18 cellular contexts compared by ENCODE assay signal in genomic region chr7:130372402-130372801, GRCh38. TPM values are rescaled to one million over a fixed set of nuclear protein-coding genes. Genes with fewer than 3 reads are reported as not detected.
DNase-seq lines count a peak whose midpoint lies in the region; ATAC-seq, FAIRE-seq and TF ChIP-seq lines count a peak whose summit lies in the region.
"Had no signal": no experiment of that assay in that cellular context is flagged by ENCODE, and none has a peak within 500 bp of the region (broad histone marks: within the 10 kb centered on the region; RNA-seq: fewer than 3 reads in every experiment).

No MANE protein-coding gene starts in this region.

- H3K27ac ChIP-seq in right atrium auricular region: peak overlapping the region; percentile 71 to 78
- peak overlapping the region; percentile 94 for H3K27ac ChIP-seq in keratinocyte (ENCODE audit: control insufficient read depth, insufficient read depth, low read length)
- H3K27ac ChIP-seq in prostate gland: peak overlapping the region; percentile 82 to 85
- H3K27ac ChIP-seq: PC-9 had no signal

- TF ChIP-seq POLR2A in prostate gland (IDR thresholded peaks at IDR 0.05): no peak

- H3K9me3 ChIP-seq in right atrium auricular region (no peaks in the 10 kb centered on the region), keratinocyte (ENCODE audit: control insufficient read depth, low read depth, low read length) (peaks cover 6% of the 10 kb centered on the region), prostate gland (no peaks in the 10 kb centered on the region)
- H3K9me3 ChIP-seq: MG63 had no signal

- ATAC-seq in left cardiac atrium: no peak
- ATAC-seq: activated CD8-positive, alpha-beta T cell treated with anti-CD3 and anti-CD28 coated beads for 36 hours; activated naive CD4-positive, alpha-beta T cell treated with anti-CD3 and anti-CD28 coated beads, Interleukin-2, amount 50 U/mL, for 72 hours had no signal

- dilution Hi-C loops in keratinocyte (cut with MboI; ENCODE audit: extremely low pct_ligation_motif_present, low sequenced_read_pairs): no loop called here

- H3K79me2 ChIP-seq in keratinocyte (ENCODE audit: control insufficient read depth, insufficient read depth, low read length): no peaks in the 10 kb centered on the region

- no peak for TF ChIP-seq CTCF in right atrium auricular region (IDR thresholded peaks at IDR 0.05)
- TF ChIP-seq CTCF in keratinocyte (optimal IDR thresholded peaks at IDR 0.05 in 1 of 3, IDR thresholded peaks at IDR 0.05 in 1 of 3, conservative IDR thresholded peaks at IDR 0.05 in 1 of 3; ENCODE audit: extremely low read depth in 1 of 3, insufficient read depth in 2 of 3, low read length in 3 of 3): no peak
- no peak for TF ChIP-seq CTCF in prostate gland (IDR thresholded peaks at IDR 0.05)

- DNase-seq in right atrium auricular region (ENCODE audit: low spot score) (no peak), left cardiac atrium (no peak), keratinocyte (ENCODE audit: low read depth, low spot score) (no peak), prostate gland (ENCODE audit: low spot score) (no peak), C1 segment of cervical spinal cord (lab: John Stamatoyannopoulos, UW) (no peak), iPS-NIHi11 (ENCODE audit: low spot score) (no peak), NCI-H526 (lab: John Stamatoyannopoulos, UW) (no peak), T-helper 2 cell (no peak)
- DNase-seq: activated CD8-positive, alpha-beta T cell treated with anti-CD3 and anti-CD28 coated beads for 36 hours; dorsolateral prefrontal cortex; MG63; PC-9; T1000 had no signal

- no peaks in the 10 kb centered on the region for H3K9me1 ChIP-seq in keratinocyte (ENCODE audit: control insufficient read depth, extremely low read depth, insufficient read depth, low read length)

- H3K4me1 ChIP-seq in right atrium auricular region (peaks cover 0 to 39% of the 10 kb centered on the region in 2 donors), keratinocyte (ENCODE audit: control insufficient read depth, extremely low read depth, insufficient read depth, low read length) (peaks cover 54% of the 10 kb centered on the region), prostate gland (replicated peaks) (peaks cover 16% of the 10 kb centered on the region)

- H2AFZ ChIP-seq in keratinocyte (ENCODE audit: control insufficient read depth, low read length): no peak overlapping the region
- H2AFZ ChIP-seq: PC-9 had no signal

- no peaks in the 10 kb centered on the region for H3K27me3 ChIP-seq in right atrium auricular region
- H3K27me3 ChIP-seq in keratinocyte (ENCODE audit: control insufficient read depth, extremely low read depth, insufficient read depth, low read length): no peaks in the 10 kb centered on the region
- H3K27me3 ChIP-seq in prostate gland (replicated peaks; ENCODE audit: insufficient read depth): no peaks in the 10 kb centered on the region
- H3K27me3 ChIP-seq: dorsolateral prefrontal cortex, MG63, tibial nerve had no signal

- no peak overlapping the region for H3K4me2 ChIP-seq in keratinocyte (ENCODE audit: control insufficient read depth, extremely low read depth, insufficient read depth, low read depth, low read length)
- H3K4me2 ChIP-seq: PC-9 had no signal

- H3K4me3 ChIP-seq in right atrium auricular region (no peak overlapping the region), keratinocyte (ENCODE audit: control insufficient read depth in 2 of 3, extremely low read depth in 1 of 3, insufficient read depth in 2 of 3, low read depth in 1 of 3, low read length in 3 of 3) (no peak overlapping the region), prostate gland (no peak overlapping the region)
- H3K4me3 ChIP-seq: dorsolateral prefrontal cortex, MG63, PC-9, tibial nerve had no signal

- no peaks in the 10 kb centered on the region for H4K20me1 ChIP-seq in keratinocyte (ENCODE audit: control insufficient read depth, extremely low read depth, insufficient read depth, low read length)

- H3K36me3 ChIP-seq in right atrium auricular region: no peaks in the 10 kb centered on the region
- H3K36me3 ChIP-seq in keratinocyte (ENCODE audit: control insufficient read depth in 2 of 2, extremely low read depth in 1 of 2, insufficient read depth in 2 of 2, low read length in 2 of 2): no peaks in the 10 kb centered on the region
- H3K36me3 ChIP-seq in prostate gland: no peaks in the 10 kb centered on the region
- H3K36me3 ChIP-seq: MG63, tibial nerve had no signal

- H3K9ac ChIP-seq in keratinocyte (ENCODE audit: control insufficient read depth, extremely low read depth, insufficient read depth, low read length): peak overlapping the region; percentile 82

- intact Hi-C loops in left cardiac atrium (cut with DNase I) (no loop called here), prostate gland (cut with DNase I) (no loop called here)

- 94% methylated on average over 6 of the region's 6 CpGs for WGBS in prostate gland

- FAIRE-seq in keratinocyte (lab: Jason Lieb, UNC): no peak
- FAIRE-seq: D721Med, frontal cortex had no signal

RNA-seq across cellular contexts. Expression of gene CPA1, which starts 7.9 kb away (rescaled TPM):
- not detected for total RNA-seq in right atrium auricular region
- total RNA-seq in left cardiac atrium: under 1 TPM; 0.29 TPM
- polyA plus RNA-seq in keratinocyte: not detected in 3 replicates
- polyA plus RNA-seq in keratinocyte (2011; ENCODE audit: low read depth): not detected
- polyA plus RNA-seq in keratinocyte (2011; cell fraction: cytosol; rRNA removed): not detected in 2 replicates
- polyA plus RNA-seq in keratinocyte (2011; cell fraction: nucleus; rRNA removed): not detected in 2 replicates
- polyA plus RNA-seq in keratinocyte (2012; ENCODE audit: low replicate concordance): not detected in 2 replicates
- polyA minus RNA-seq in keratinocyte: 0.56 TPM in 1 of 3 replicates, not detected in the others
- not detected for polyA minus RNA-seq in keratinocyte (2011; cell fraction: cytosol; rRNA and poly(A)+ RNA removed)
- not detected in 2 replicates for polyA minus RNA-seq in keratinocyte (2011; cell fraction: nucleus; rRNA and poly(A)+ RNA removed)
- total RNA-seq in prostate gland: under 1 TPM in 1 of 2 donors, not detected in 1; 0.14 TPM
- total RNA-seq: activated CD8-positive, alpha-beta T cell treated with anti-CD3 and anti-CD28 coated beads for 36 hours; activated naive CD4-positive, alpha-beta T cell treated with anti-CD3 and anti-CD28 coated beads, Interleukin-2, amount 50 U/mL, for 72 hours; frontal cortex; PC-9; pulmonary artery endothelial cell had no signal

RNA-seq across cellular contexts. Expression of gene CPA5, which starts 27.8 kb away (rescaled TPM):
- not detected for total RNA-seq in right atrium auricular region
- not detected for total RNA-seq in left cardiac atrium
- polyA plus RNA-seq in keratinocyte: 0.24 to 0.35 TPM (median 0.27 TPM) in 3 replicates
- polyA plus RNA-seq in keratinocyte (2011; ENCODE audit: low read depth): not detected
- 0.19 and 0.22 TPM in 2 replicates for polyA plus RNA-seq in keratinocyte (2011; cell fraction: cytosol; rRNA removed)
- polyA plus RNA-seq in keratinocyte (2011; cell fraction: nucleus; rRNA removed): 0.75 and 0.96 TPM in 2 replicates
- polyA plus RNA-seq in keratinocyte (2012; ENCODE audit: low replicate concordance): 0.25 and 0.76 TPM in 2 replicates
- polyA minus RNA-seq in keratinocyte: 0.69 to 1.0 TPM in 2 of 3 replicates, not detected in the other
- polyA minus RNA-seq in keratinocyte (2011; cell fraction: cytosol; rRNA and poly(A)+ RNA removed): not detected
- not detected in 2 replicates for polyA minus RNA-seq in keratinocyte (2011; cell fraction: nucleus; rRNA and poly(A)+ RNA removed)
- total RNA-seq in prostate gland: 1 to 10 TPM in 1 of 2 donors, not detected in 1; 1.5 TPM
- total RNA-seq: frontal cortex, PC-9, pulmonary artery endothelial cell, tibial nerve had no signal
